14 cellular contexts compared by ENCODE assay signal in genomic region chr17:34644941-34645550, GRCh38.
DNase-seq lines count a peak whose midpoint lies in the region; ATAC-seq and TF ChIP-seq lines count a peak whose summit lies in the region.
"Had no signal": no experiment of that assay in that cellular context is flagged by ENCODE, and none has a peak within 500 bp of the region (broad histone marks: within the 10 kb centered on the region; RNA-seq: fewer than 3 reads in every experiment).

No MANE protein-coding gene starts in this region.

- intact Hi-C loops in lower lobe of right lung (cut with DNase I): no loop called here

- H3K36me3 ChIP-seq in BE2C: no peaks in the 10 kb centered on the region
- H3K36me3 ChIP-seq in lower lobe of right lung: no peaks in the 10 kb centered on the region
- H3K36me3 ChIP-seq in H7 (replicated peaks; ENCODE audit: control insufficient read depth, insufficient read depth, low read length): no peaks in the 10 kb centered on the region

- no peak overlapping the region for H3K27ac ChIP-seq in lower lobe of right lung
- H3K27ac ChIP-seq: SK-N-MC had no signal

- TF ChIP-seq CTCF in BE2C (IDR thresholded peaks at IDR 0.05; ENCODE audit: low read depth, low read length) (no peak), lower lobe of right lung (IDR thresholded peaks at IDR 0.05) (no peak)

- peaks cover 42% of the 10 kb centered on the region for H3K4me1 ChIP-seq in BE2C
- no peaks in the 10 kb centered on the region for H3K4me1 ChIP-seq in lower lobe of right lung

- peak; percentile 64 for DNase-seq in BE2C
- DNase-seq in DMS79 (lab: John Stamatoyannopoulos, UW): peak; percentile 85
- DNase-seq in NCI-H69 (lab: John Stamatoyannopoulos, UW): peak; percentile 60
- peak; percentile 10 for DNase-seq in lower lobe of right lung
- DNase-seq in DMS53 (lab: John Stamatoyannopoulos, UW): no peak
- no peak for DNase-seq in H7
- no peak for DNase-seq in NCI-H2196 (lab: John Stamatoyannopoulos, UW; ENCODE audit: unreplicated experiment)
- DNase-seq: GF-D8; NCI-H524 treated with DMSO at 0.1 percent for 48 hours; NK-92 treated with Interleukin-12 subunit alpha and Interleukin-12 subunit beta, amount 100 ng/mL, for 24 hours had no signal

- H3K9me3 ChIP-seq in BE2C (no peaks in the 10 kb centered on the region), lower lobe of right lung (no peaks in the 10 kb centered on the region)

- no peak for ATAC-seq in lower lobe of right lung
- ATAC-seq: GM23338, K562, Right ventricle myocardium inferior had no signal

- 0 out of 2 replicates have a peak overlapping the region, but pooled peaks have one; percentile 4 for H3K4me3 ChIP-seq in BE2C (ENCODE audit: low read depth, low read length)
- H3K4me3 ChIP-seq in lower lobe of right lung: no peak overlapping the region
- H3K4me3 ChIP-seq in H7 (ENCODE audit: insufficient read depth, low read depth, low read length): no peak overlapping the region
- H3K4me3 ChIP-seq: GM23338, K562, SK-N-MC had no signal

- H3K27me3 ChIP-seq in BE2C (no peaks in the 10 kb centered on the region), lower lobe of right lung (ENCODE audit: low read depth) (peaks cover 24% of the 10 kb centered on the region), H7 (ENCODE audit: control insufficient read depth, insufficient read depth, low read length) (peaks cover 6% of the 10 kb centered on the region)

Comparison
In these comparisons a context has a peak if more than half of its experiments do, and no peak if none do; other contexts are left out.
1. DNase-seq: peak in BE2C (single experiment), DMS79 (single experiment), NCI-H69 (single experiment) and lower lobe of right lung (single experiment); none in DMS53 (single experiment), H7 (single experiment) and NCI-H2196 (single experiment).